Comparison of ENCODE assay signal across 10 cellular contexts in genomic region chr2:235605306-235605998, GRCh38.
A peak's percentile ranks its signal among the peaks of the same experiment; 100 is the strongest.
DNase-seq lines count a peak whose midpoint lies in the region; ATAC-seq and TF ChIP-seq lines count a peak whose summit lies in the region.
"Had no signal": no experiment of that assay in that cellular context is flagged by ENCODE, and none has a peak within 500 bp of the region (broad histone marks: within the 10 kb centered on the region; RNA-seq: fewer than 3 reads in every experiment).

No MANE protein-coding gene starts in this region.

- H3K4me3 ChIP-seq in effector memory CD4-positive, alpha-beta T cell (ENCODE audit: insufficient read depth, low read depth, low read length, poor library complexity, severe bottlenecking): no peak overlapping the region
- no peak overlapping the region for H3K4me3 ChIP-seq in lung

- H3K4me1 ChIP-seq in effector memory CD4-positive, alpha-beta T cell (ENCODE audit: control insufficient read depth, insufficient read depth, low read length, poor library complexity, severe bottlenecking): no peaks in the 10 kb centered on the region
- peaks cover 0 to 4% of the 10 kb centered on the region in 2 donors for H3K4me1 ChIP-seq in lung (ENCODE audit: control insufficient read depth in 2 of 2, insufficient read depth in 2 of 2, low read length in 2 of 2)

- H3K9me3 ChIP-seq in effector memory CD4-positive, alpha-beta T cell (ENCODE audit: control insufficient read depth, low read length): no peaks in the 10 kb centered on the region
- no peaks in the 10 kb centered on the region for H3K9me3 ChIP-seq in lung (ENCODE audit: control insufficient read depth in 2 of 2, insufficient read depth in 1 of 2, low read length in 1 of 2)

- WGBS in lung, 2 donors: 52 to 53% methylated on average over 22 of the region's 22 CpGs

- ATAC-seq in lung (ENCODE audit: insufficient read depth, low FRiP score): peak; percentile 28
- no peak for ATAC-seq in HG02938 (IDR thresholded peaks at IDR 0.05; ENCODE audit: unreplicated experiment)
- no peak for ATAC-seq in GM19328 (IDR thresholded peaks at IDR 0.05; ENCODE audit: unreplicated experiment)
- ATAC-seq in GM18498 (IDR thresholded peaks at IDR 0.05; ENCODE audit: unreplicated experiment): no peak
- ATAC-seq: HCT116 had no signal

- no peaks in the 10 kb centered on the region for H3K36me3 ChIP-seq in effector memory CD4-positive, alpha-beta T cell (ENCODE audit: control insufficient read depth, insufficient read depth, low read length)
- H3K36me3 ChIP-seq in lung (ENCODE audit: control insufficient read depth in 2 of 2, insufficient read depth in 2 of 2, low read length in 2 of 2): no peaks in the 10 kb centered on the region

- DNase-seq in GM04503 (ENCODE audit: low read depth) (peak; percentile 94), NCI-H510A treated with DMSO at 0.1 percent for 48 hours (lab: John Stamatoyannopoulos, UW) (peak; percentile 70), lung (ENCODE audit: low spot score) (peak; percentile 49), KG1 (lab: John Stamatoyannopoulos, UW) (no peak)
- peak in 2 of 3 donors; percentile 6 to 7 for DNase-seq in effector memory CD4-positive, alpha-beta T cell
- DNase-seq: activated naive CD8-positive, alpha-beta T cell treated with anti-CD3 and anti-CD28 coated beads, Interleukin-2, amount 10 ng/mL, durations not matched to agents 7 days and 5 days had no signal

- no peaks in the 10 kb centered on the region for H3K27me3 ChIP-seq in effector memory CD4-positive, alpha-beta T cell (replicated peaks; ENCODE audit: control insufficient read depth, insufficient read depth, low read length, poor library complexity, severe bottlenecking)
- no peaks in the 10 kb centered on the region for H3K27me3 ChIP-seq in lung (ENCODE audit: control insufficient read depth, insufficient read depth)

- no peak overlapping the region for H3K27ac ChIP-seq in effector memory CD4-positive, alpha-beta T cell (ENCODE audit: insufficient read depth, low read length, poor library complexity, severe bottlenecking)
- H3K27ac ChIP-seq in lung (ENCODE audit: low read depth in 1 of 2, low read length in 1 of 2): no peak overlapping the region

- no peak for TF ChIP-seq CTCF in lung (IDR thresholded peaks at IDR 0.05; ENCODE audit: control extremely low read depth, extremely low read depth)
